20 cellular contexts compared by ENCODE assay signal in the genomic region with DNA sequence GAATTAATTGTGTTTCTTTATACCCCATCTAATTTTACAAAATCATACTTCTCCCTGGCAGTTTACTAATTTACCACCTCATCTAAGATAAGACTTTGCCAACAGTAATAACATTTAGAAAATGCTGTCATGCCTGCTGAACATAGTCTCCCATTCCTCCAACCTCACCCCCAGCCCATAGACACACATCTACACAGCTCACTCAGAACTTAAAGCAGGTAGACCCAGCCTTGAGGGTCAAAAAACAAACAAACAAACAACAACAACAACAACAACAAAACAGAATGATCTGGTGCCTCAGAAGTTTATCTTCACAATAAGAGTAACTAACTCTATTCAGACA.
DNase-seq lines count a peak whose midpoint lies in the region; ATAC-seq and TF ChIP-seq lines count a peak whose summit lies in the region.
"Had no signal": no experiment of that assay in that cellular context is flagged by ENCODE, and none has a peak within 500 bp of the region (broad histone marks: within the 10 kb centered on the region; RNA-seq: fewer than 3 reads in every experiment).

No MANE protein-coding gene starts in this region.

- no peaks in the 10 kb centered on the region for H3K36me3 Mint-ChIP-seq in activated CD4-positive, alpha-beta T cell treated with anti-CD3 and anti-CD28 coated beads, Interleukin-2, amount 10 ng/mL, durations not matched to agents 24 days and 14 days (ENCODE audit: low read depth)
- H3K36me3 Mint-ChIP-seq in activated CD4-positive, alpha-beta T cell treated with anti-CD3 and anti-CD28 coated beads for 36 hours (ENCODE audit: low read depth), result no peaks in the 10 kb centered on the region
- no peaks in the 10 kb centered on the region for H3K36me3 Mint-ChIP-seq in activated naive CD8-positive, alpha-beta T cell treated with anti-CD3 and anti-CD28 coated beads, Interleukin-2, amount 50 U/mL, for 24 hours (ENCODE audit: low read depth)

- H3K36me3 ChIP-seq in SJSA1, result no peaks in the 10 kb centered on the region
- H3K36me3 ChIP-seq in smooth muscle cell (ENCODE audit: low read depth), result no peaks in the 10 kb centered on the region
- H3K36me3 ChIP-seq: BE2C, MG63 had no signal

- no peak for ATAC-seq in activated CD4-positive, alpha-beta T cell treated with anti-CD3 and anti-CD28 coated beads for 36 hours
- ATAC-seq in activated naive CD8-positive, alpha-beta T cell treated with anti-CD3 and anti-CD28 coated beads, Interleukin-2, amount 50 U/mL, for 24 hours, result no peak

- H3K79me2 ChIP-seq in smooth muscle cell (ENCODE audit: low read depth), result no peaks in the 10 kb centered on the region

- peak overlapping the region; percentile 27 for H3K4me2 ChIP-seq in smooth muscle cell

- peak overlapping the region; percentile 27; the same call in 1 of the 2 replicates for H3K27ac ChIP-seq in SJSA1
- peak overlapping the region; percentile 32 for H3K27ac ChIP-seq in smooth muscle cell (ENCODE audit: low read depth)
- H3K27ac ChIP-seq: 22Rv1 had no signal

- H3K27ac Mint-ChIP-seq in activated CD4-positive, alpha-beta T cell treated with anti-CD3 and anti-CD28 coated beads, Interleukin-2, amount 10 ng/mL, durations not matched to agents 24 days and 14 days, result peak overlapping the region; percentile 3
- no peak overlapping the region for H3K27ac Mint-ChIP-seq in activated CD4-positive, alpha-beta T cell treated with anti-CD3 and anti-CD28 coated beads for 36 hours
- H3K27ac Mint-ChIP-seq in activated naive CD8-positive, alpha-beta T cell treated with anti-CD3 and anti-CD28 coated beads, Interleukin-2, amount 50 U/mL, for 24 hours, result no peak overlapping the region
- H3K27ac Mint-ChIP-seq: HFFc6 had no signal

- no peak overlapping the region for H3K4me3 Mint-ChIP-seq in activated CD4-positive, alpha-beta T cell treated with anti-CD3 and anti-CD28 coated beads, Interleukin-2, amount 10 ng/mL, durations not matched to agents 24 days and 14 days
- no peak overlapping the region for H3K4me3 Mint-ChIP-seq in activated CD4-positive, alpha-beta T cell treated with anti-CD3 and anti-CD28 coated beads for 36 hours
- H3K4me3 Mint-ChIP-seq in activated naive CD8-positive, alpha-beta T cell treated with anti-CD3 and anti-CD28 coated beads, Interleukin-2, amount 50 U/mL, for 24 hours, result no peak overlapping the region
- H3K4me3 Mint-ChIP-seq: HFFc6 had no signal

- H3K27me3 Mint-ChIP-seq in activated CD4-positive, alpha-beta T cell treated with anti-CD3 and anti-CD28 coated beads, Interleukin-2, amount 10 ng/mL, durations not matched to agents 24 days and 14 days, result no peaks in the 10 kb centered on the region
- H3K27me3 Mint-ChIP-seq in activated CD4-positive, alpha-beta T cell treated with anti-CD3 and anti-CD28 coated beads for 36 hours, result no peaks in the 10 kb centered on the region
- H3K27me3 Mint-ChIP-seq in activated naive CD8-positive, alpha-beta T cell treated with anti-CD3 and anti-CD28 coated beads, Interleukin-2, amount 50 U/mL, for 24 hours, result no peaks in the 10 kb centered on the region

- POLR2A ChIA-PET in activated CD4-positive, alpha-beta T cell treated with anti-CD3 and anti-CD28 coated beads for 36 hours (lab: Charles Lee), result no interaction called here

- CTCF ChIA-PET in activated CD4-positive, alpha-beta T cell treated with anti-CD3 and anti-CD28 coated beads for 36 hours (lab: Charles Lee), result no interaction called here

- TF ChIP-seq CTCF in smooth muscle cell (IDR thresholded peaks at IDR 0.05; ENCODE audit: borderline replicate concordance, insufficient read depth, poor library complexity, severe bottlenecking), result no peak

- H3K9me3 ChIP-seq in SJSA1 (replicated peaks) (no peaks in the 10 kb centered on the region), smooth muscle cell (replicated peaks; ENCODE audit: low read depth) (no peaks in the 10 kb centered on the region)
- H3K9me3 ChIP-seq: BE2C, MG63 had no signal

- peaks cover 27% of the 10 kb centered on the region for H3K4me1 ChIP-seq in SJSA1 (replicated peaks)
- peaks cover 3% of the 10 kb centered on the region for H3K4me1 ChIP-seq in smooth muscle cell (ENCODE audit: low read depth)

- H3K4me3 ChIP-seq in SJSA1 (no peak overlapping the region), smooth muscle cell (no peak overlapping the region)
- H3K4me3 ChIP-seq: MG63 had no signal

- no peak overlapping the region for H2AFZ ChIP-seq in smooth muscle cell (ENCODE audit: low read depth)

- H3K4me1 Mint-ChIP-seq in activated CD4-positive, alpha-beta T cell treated with anti-CD3 and anti-CD28 coated beads, Interleukin-2, amount 10 ng/mL, durations not matched to agents 24 days and 14 days, result no peaks in the 10 kb centered on the region
- no peaks in the 10 kb centered on the region for H3K4me1 Mint-ChIP-seq in activated CD4-positive, alpha-beta T cell treated with anti-CD3 and anti-CD28 coated beads for 36 hours
- H3K4me1 Mint-ChIP-seq in activated naive CD8-positive, alpha-beta T cell treated with anti-CD3 and anti-CD28 coated beads, Interleukin-2, amount 50 U/mL, for 24 hours, result no peaks in the 10 kb centered on the region

- H3K9ac ChIP-seq in smooth muscle cell (ENCODE audit: low read depth), result no peak overlapping the region

- peaks cover 13% of the 10 kb centered on the region for H3F3A ChIP-seq in smooth muscle cell (ENCODE audit: low read depth)

- H4K20me1 ChIP-seq in smooth muscle cell (ENCODE audit: low read depth), result no peaks in the 10 kb centered on the region

- intact Hi-C loops in activated CD4-positive, alpha-beta T cell treated with anti-CD3 and anti-CD28 coated beads, Interleukin-2, amount 10 ng/mL, durations not matched to agents 24 days and 14 days (cut with micrococcal nuclease), result no loop called here
- intact Hi-C loops in activated CD4-positive, alpha-beta T cell treated with anti-CD3 and anti-CD28 coated beads for 36 hours (cut with DNase I, micrococcal nuclease), result loop anchor here in 1 of 2 experiments (5.0 kb wide), 1 partner anchor 52 kb away; no protein-coding TSS in a partner anchor

- no peak for DNase-seq in activated CD4-positive, alpha-beta T cell treated with anti-CD3 and anti-CD28 coated beads, Interleukin-2, amount 10 ng/mL, durations not matched to agents 24 days and 14 days
- DNase-seq in activated CD4-positive, alpha-beta T cell treated with anti-CD3 and anti-CD28 coated beads for 36 hours, result no peak
- DNase-seq in SJSA1 (ENCODE audit: low read depth in 1 of 2, low spot score in 2 of 2) (no peak), kidney glomerular epithelial cell (lab: John Stamatoyannopoulos, UW) (peak; percentile 61), smooth muscle cell (lab: John Stamatoyannopoulos, UW; ENCODE audit: unreplicated experiment) (no peak), NCI-H345 (lab: John Stamatoyannopoulos, UW) (no peak), NCI-H2227 (lab: John Stamatoyannopoulos, UW; ENCODE audit: unreplicated experiment) (no peak)
- DNase-seq in activated naive CD8-positive, alpha-beta T cell treated with anti-CD3 and anti-CD28 coated beads, Interleukin-2, amount 50 U/mL, for 24 hours, result no peak
- DNase-seq: ACHN, BE2C, DMS53, KG1, MG63, NCI-H2029 treated with DMSO at 0.1 percent for 48 hours, NCI-H2227 treated with DMSO at 0.1 percent for 48 hours, NCI-H524 treated with DMSO at 0.1 percent for 48 hours, NCI-H774, Right ventricle myocardium superior had no signal

- no peaks in the 10 kb centered on the region for H3K9me3 Mint-ChIP-seq in activated CD4-positive, alpha-beta T cell treated with anti-CD3 and anti-CD28 coated beads, Interleukin-2, amount 10 ng/mL, durations not matched to agents 24 days and 14 days
- H3K9me3 Mint-ChIP-seq in activated CD4-positive, alpha-beta T cell treated with anti-CD3 and anti-CD28 coated beads for 36 hours (ENCODE audit: low read depth), result no peaks in the 10 kb centered on the region
- H3K9me3 Mint-ChIP-seq in activated naive CD8-positive, alpha-beta T cell treated with anti-CD3 and anti-CD28 coated beads, Interleukin-2, amount 50 U/mL, for 24 hours, result peaks cover 9% of the 10 kb centered on the region

- H3K27me3 ChIP-seq in SJSA1 (replicated peaks), result no peaks in the 10 kb centered on the region
- H3K27me3 ChIP-seq in smooth muscle cell (ENCODE audit: low read depth), result no peaks in the 10 kb centered on the region
- H3K27me3 ChIP-seq: BE2C, MG63 had no signal
